Comparison of ENCODE assay signal across 26 cellular contexts in genomic region chr5:134864707-134865106, GRCh38.
"Had no signal": no experiment of that assay in that cellular context is flagged by ENCODE, and none has a peak within 500 bp of the region (broad histone marks: within the 10 kb centered on the region; RNA-seq: fewer than 3 reads in every experiment).

No MANE protein-coding gene starts in this region.

- H3K36me3 Mint-ChIP-seq: naive B cell; natural killer cell treated with Interleukin-12 subunit alpha and Interleukin-12 subunit beta and Interleukin-15 and Interleukin-18, amount 100 ng/mL, for 72 hours had no signal

- H3K36me3 ChIP-seq: colonic mucosa, uterus had no signal

- DNase-seq: colonic mucosa; effector CD8-positive, alpha-beta T cell; endodermal cell; foreskin keratinocyte; heart right ventricle; hippocampal formation; kidney glomerular epithelial cell; left ventricle myocardium superior; lower lobe of right lung; naive B cell; nucleus accumbens; sigmoid colon; stimulated activated CD4-positive, alpha-beta T cell treated with anti-CD3 and anti-CD28 coated beads, Interleukin-2, amount 100 ng/mL, for 24 hours; stimulated activated CD4-positive, alpha-beta T cell treated with anti-CD3 and anti-CD28 coated beads, Interleukin-4, amount 100 ng/mL, for 24 hours; stimulated activated naive CD4-positive, alpha-beta T cell treated with Interleukin-2 at 50 U/mL for 16 hours; stomach; tibial artery; upper lobe of left lung; uterus had no signal

- H3K4me1 Mint-ChIP-seq: endodermal cell; naive B cell; stimulated activated effector memory CD8-positive, alpha-beta T cell treated with anti-CD3 and anti-CD28 coated beads, Interleukin-12 subunit alpha, Interleukin-12 subunit beta, amount 100 ng/mL, for 72 hours had no signal

- H3K27me3 Mint-ChIP-seq: dendritic cell treated with granulocyte-macrophage colony-stimulating factor and Interleukin-4, amounts not matched to agents 40 ng/mL and 50 ng/mL, for 4 days; naive B cell; natural killer cell treated with Interleukin-12 subunit alpha and Interleukin-12 subunit beta and Interleukin-15 and Interleukin-18, amount 100 ng/mL, for 72 hours had no signal

- H3K4me3 ChIP-seq: colonic mucosa, esophagus muscularis mucosa, gastroesophageal sphincter, heart right ventricle, lower lobe of right lung, prostate gland, right atrium auricular region, sigmoid colon, stomach, tibial artery, upper lobe of left lung, uterus had no signal

- H3K4me3 Mint-ChIP-seq: dendritic cell treated with granulocyte-macrophage colony-stimulating factor and Interleukin-4, amounts not matched to agents 40 ng/mL and 50 ng/mL, for 4 days; endodermal cell; naive B cell; natural killer cell treated with Interleukin-12 subunit alpha and Interleukin-12 subunit beta and Interleukin-15 and Interleukin-18, amount 100 ng/mL, for 72 hours; stimulated activated effector memory CD8-positive, alpha-beta T cell treated with anti-CD3 and anti-CD28 coated beads, Interleukin-12 subunit alpha, Interleukin-12 subunit beta, amount 100 ng/mL, for 72 hours had no signal

- H3K9me3 ChIP-seq: colonic mucosa, esophagus muscularis mucosa, gastroesophageal sphincter, heart right ventricle, lower lobe of right lung, prostate gland, right atrium auricular region, sigmoid colon, stomach, tibial artery, upper lobe of left lung, uterus had no signal

- H3K4me1 ChIP-seq: colonic mucosa, esophagus muscularis mucosa, foreskin keratinocyte, gastroesophageal sphincter, heart right ventricle, lower lobe of right lung, prostate gland, right atrium auricular region, stomach, upper lobe of left lung, uterus had no signal

- H3K27ac Mint-ChIP-seq: dendritic cell treated with granulocyte-macrophage colony-stimulating factor and Interleukin-4, amounts not matched to agents 40 ng/mL and 50 ng/mL, for 4 days; endodermal cell; natural killer cell treated with Interleukin-12 subunit alpha and Interleukin-12 subunit beta and Interleukin-15 and Interleukin-18, amount 100 ng/mL, for 72 hours; stimulated activated effector memory CD8-positive, alpha-beta T cell treated with anti-CD3 and anti-CD28 coated beads, Interleukin-12 subunit alpha, Interleukin-12 subunit beta, amount 100 ng/mL, for 72 hours had no signal

- H3K9me3 Mint-ChIP-seq: dendritic cell treated with granulocyte-macrophage colony-stimulating factor and Interleukin-4, amounts not matched to agents 40 ng/mL and 50 ng/mL, for 4 days; endodermal cell; naive B cell; natural killer cell treated with Interleukin-12 subunit alpha and Interleukin-12 subunit beta and Interleukin-15 and Interleukin-18, amount 100 ng/mL, for 72 hours; stimulated activated effector memory CD8-positive, alpha-beta T cell treated with anti-CD3 and anti-CD28 coated beads, Interleukin-12 subunit alpha, Interleukin-12 subunit beta, amount 100 ng/mL, for 72 hours had no signal

- ATAC-seq: foreskin keratinocyte; gastroesophageal sphincter; heart right ventricle; left ventricle myocardium superior; lower lobe of right lung; natural killer cell treated with Interleukin-12 subunit alpha and Interleukin-12 subunit beta and Interleukin-15 and Interleukin-18, amount 100 ng/mL, for 72 hours; stimulated activated effector memory CD8-positive, alpha-beta T cell treated with anti-CD3 and anti-CD28 coated beads, Interleukin-12 subunit alpha, Interleukin-12 subunit beta, amount 100 ng/mL, for 72 hours had no signal
